ENCODE assay signal across 2 cellular contexts in the genomic region with DNA sequence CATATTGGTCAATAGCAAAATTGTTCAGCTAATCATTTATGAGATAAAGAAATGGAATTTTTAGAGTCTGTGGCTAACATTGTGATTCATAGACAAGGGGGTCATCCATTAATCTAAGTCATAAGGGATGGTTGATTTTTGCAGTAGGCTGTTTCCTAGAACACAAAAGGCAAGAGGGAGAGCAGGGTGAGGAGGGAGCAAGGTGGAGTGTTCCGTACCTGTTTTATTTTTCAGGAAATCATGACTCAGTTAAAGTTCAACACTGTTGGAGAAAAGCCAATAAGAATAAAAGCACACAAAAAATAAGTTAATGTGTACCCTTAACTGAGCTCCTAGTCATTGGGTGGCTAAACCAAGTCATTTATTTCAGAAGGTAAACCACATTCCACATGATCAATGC.
TF ChIP-seq lines count a peak whose summit lies in the region.

No MANE protein-coding gene starts in this region.

TF ChIP-seq in liver, 16 proteins besides CTCF, POLR2A, EP300 and RAD21 (continued from another document):
- TF ChIP-seq, protein P1, sequence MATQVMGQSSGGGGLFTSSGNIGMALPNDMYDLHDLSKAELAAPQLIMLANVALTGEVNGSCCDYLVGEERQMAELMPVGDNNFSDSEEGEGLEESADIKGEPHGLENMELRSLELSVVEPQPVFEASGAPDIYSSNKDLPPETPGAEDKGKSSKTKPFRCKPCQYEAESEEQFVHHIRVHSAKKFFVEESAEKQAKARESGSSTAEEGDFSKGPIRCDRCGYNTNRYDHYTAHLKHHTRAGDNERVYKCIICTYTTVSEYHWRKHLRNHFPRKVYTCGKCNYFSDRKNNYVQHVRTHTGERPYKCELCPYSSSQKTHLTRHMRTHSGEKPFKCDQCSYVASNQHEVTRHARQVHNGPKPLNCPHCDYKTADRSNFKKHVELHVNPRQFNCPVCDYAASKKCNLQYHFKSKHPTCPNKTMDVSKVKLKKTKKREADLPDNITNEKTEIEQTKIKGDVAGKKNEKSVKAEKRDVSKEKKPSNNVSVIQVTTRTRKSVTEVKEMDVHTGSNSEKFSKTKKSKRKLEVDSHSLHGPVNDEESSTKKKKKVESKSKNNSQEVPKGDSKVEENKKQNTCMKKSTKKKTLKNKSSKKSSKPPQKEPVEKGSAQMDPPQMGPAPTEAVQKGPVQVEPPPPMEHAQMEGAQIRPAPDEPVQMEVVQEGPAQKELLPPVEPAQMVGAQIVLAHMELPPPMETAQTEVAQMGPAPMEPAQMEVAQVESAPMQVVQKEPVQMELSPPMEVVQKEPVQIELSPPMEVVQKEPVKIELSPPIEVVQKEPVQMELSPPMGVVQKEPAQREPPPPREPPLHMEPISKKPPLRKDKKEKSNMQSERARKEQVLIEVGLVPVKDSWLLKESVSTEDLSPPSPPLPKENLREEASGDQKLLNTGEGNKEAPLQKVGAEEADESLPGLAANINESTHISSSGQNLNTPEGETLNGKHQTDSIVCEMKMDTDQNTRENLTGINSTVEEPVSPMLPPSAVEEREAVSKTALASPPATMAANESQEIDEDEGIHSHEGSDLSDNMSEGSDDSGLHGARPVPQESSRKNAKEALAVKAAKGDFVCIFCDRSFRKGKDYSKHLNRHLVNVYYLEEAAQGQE (IDR thresholded peaks at IDR 0.05): no peak
- TF ChIP-seq, protein P2, sequence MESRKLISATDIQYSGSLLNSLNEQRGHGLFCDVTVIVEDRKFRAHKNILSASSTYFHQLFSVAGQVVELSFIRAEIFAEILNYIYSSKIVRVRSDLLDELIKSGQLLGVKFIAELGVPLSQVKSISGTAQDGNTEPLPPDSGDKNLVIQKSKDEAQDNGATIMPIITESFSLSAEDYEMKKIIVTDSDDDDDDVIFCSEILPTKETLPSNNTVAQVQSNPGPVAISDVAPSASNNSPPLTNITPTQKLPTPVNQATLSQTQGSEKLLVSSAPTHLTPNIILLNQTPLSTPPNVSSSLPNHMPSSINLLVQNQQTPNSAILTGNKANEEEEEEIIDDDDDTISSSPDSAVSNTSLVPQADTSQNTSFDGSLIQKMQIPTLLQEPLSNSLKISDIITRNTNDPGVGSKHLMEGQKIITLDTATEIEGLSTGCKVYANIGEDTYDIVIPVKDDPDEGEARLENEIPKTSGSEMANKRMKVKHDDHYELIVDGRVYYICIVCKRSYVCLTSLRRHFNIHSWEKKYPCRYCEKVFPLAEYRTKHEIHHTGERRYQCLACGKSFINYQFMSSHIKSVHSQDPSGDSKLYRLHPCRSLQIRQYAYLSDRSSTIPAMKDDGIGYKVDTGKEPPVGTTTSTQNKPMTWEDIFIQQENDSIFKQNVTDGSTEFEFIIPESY (IDR thresholded peaks at IDR 0.05): no peak
- TF ChIP-seq GABPA (IDR thresholded peaks at IDR 0.05 in 1 of 2, conservative IDR thresholded peaks at IDR 0.05 in 1 of 2): no peak
- TF ChIP-seq YY1 (IDR thresholded peaks at IDR 0.05): peak; percentile 26
- TF ChIP-seq HNF4A (conservative IDR thresholded peaks at IDR 0.05): peak; percentile 22 to 34
- no peak for TF ChIP-seq EGR1 (IDR thresholded peaks at IDR 0.05; ENCODE audit: low read depth in 2 of 2)
- TF ChIP-seq TAF1 (conservative IDR thresholded peaks at IDR 0.05): no peak

TF ChIP-seq in HepG2, 621 proteins besides CTCF, POLR2A, EP300 and RAD21 (continued from another document):
- TF ChIP-seq, protein P3, sequence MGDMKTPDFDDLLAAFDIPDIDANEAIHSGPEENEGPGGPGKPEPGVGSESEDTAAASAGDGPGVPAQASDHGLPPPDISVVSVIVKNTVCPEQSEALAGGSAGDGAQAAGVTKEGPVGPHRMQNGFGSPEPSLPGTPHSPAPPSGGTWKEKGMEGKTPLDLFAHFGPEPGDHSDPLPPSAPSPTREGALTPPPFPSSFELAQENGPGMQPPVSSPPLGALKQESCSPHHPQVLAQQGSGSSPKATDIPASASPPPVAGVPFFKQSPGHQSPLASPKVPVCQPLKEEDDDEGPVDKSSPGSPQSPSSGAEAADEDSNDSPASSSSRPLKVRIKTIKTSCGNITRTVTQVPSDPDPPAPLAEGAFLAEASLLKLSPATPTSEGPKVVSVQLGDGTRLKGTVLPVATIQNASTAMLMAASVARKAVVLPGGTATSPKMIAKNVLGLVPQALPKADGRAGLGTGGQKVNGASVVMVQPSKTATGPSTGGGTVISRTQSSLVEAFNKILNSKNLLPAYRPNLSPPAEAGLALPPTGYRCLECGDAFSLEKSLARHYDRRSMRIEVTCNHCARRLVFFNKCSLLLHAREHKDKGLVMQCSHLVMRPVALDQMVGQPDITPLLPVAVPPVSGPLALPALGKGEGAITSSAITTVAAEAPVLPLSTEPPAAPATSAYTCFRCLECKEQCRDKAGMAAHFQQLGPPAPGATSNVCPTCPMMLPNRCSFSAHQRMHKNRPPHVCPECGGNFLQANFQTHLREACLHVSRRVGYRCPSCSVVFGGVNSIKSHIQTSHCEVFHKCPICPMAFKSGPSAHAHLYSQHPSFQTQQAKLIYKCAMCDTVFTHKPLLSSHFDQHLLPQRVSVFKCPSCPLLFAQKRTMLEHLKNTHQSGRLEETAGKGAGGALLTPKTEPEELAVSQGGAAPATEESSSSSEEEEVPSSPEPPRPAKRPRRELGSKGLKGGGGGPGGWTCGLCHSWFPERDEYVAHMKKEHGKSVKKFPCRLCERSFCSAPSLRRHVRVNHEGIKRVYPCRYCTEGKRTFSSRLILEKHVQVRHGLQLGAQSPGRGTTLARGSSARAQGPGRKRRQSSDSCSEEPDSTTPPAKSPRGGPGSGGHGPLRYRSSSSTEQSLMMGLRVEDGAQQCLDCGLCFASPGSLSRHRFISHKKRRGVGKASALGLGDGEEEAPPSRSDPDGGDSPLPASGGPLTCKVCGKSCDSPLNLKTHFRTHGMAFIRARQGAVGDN (CRISPR knock-in tag; IDR thresholded peaks at IDR 0.05): no peak
- TF ChIP-seq ZNF557 (CRISPR knock-in tag; IDR thresholded peaks at IDR 0.05) (no peak), IKZF1 (IDR thresholded peaks at IDR 0.05) (no peak), KLF16 (CRISPR knock-in tag; IDR thresholded peaks at IDR 0.05) (no peak), SYNCRIP (IDR thresholded peaks at IDR 0.05; ENCODE audit: insufficient read depth, low read depth, low read length) (no peak), NFIB (CRISPR knock-in tag; IDR thresholded peaks at IDR 0.05; ENCODE audit: borderline replicate concordance) (no peak), BHLHE40 (IDR thresholded peaks at IDR 0.05; ENCODE audit: low read length) (no peak), SAFB2 (CRISPR knock-in tag; IDR thresholded peaks at IDR 0.05; ENCODE audit: borderline replicate concordance, low read depth) (no peak), SMYD3 (CRISPR knock-in tag; IDR thresholded peaks at IDR 0.05) (no peak), ZFY (CRISPR knock-in tag; IDR thresholded peaks at IDR 0.05) (no peak), CHCHD3 (CRISPR knock-in tag; IDR thresholded peaks at IDR 0.05) (no peak), PHF5A (CRISPR knock-in tag; IDR thresholded peaks at IDR 0.05; ENCODE audit: low read depth, unreplicated experiment) (no peak), EHMT2 (IDR thresholded peaks at IDR 0.05; ENCODE audit: borderline replicate concordance, low read depth, low read length) (no peak), ZNF264 (CRISPR knock-in tag; IDR thresholded peaks at IDR 0.05) (no peak), CBFB (CRISPR knock-in tag; IDR thresholded peaks at IDR 0.05) (no peak)
- TF ChIP-seq, protein P4, sequence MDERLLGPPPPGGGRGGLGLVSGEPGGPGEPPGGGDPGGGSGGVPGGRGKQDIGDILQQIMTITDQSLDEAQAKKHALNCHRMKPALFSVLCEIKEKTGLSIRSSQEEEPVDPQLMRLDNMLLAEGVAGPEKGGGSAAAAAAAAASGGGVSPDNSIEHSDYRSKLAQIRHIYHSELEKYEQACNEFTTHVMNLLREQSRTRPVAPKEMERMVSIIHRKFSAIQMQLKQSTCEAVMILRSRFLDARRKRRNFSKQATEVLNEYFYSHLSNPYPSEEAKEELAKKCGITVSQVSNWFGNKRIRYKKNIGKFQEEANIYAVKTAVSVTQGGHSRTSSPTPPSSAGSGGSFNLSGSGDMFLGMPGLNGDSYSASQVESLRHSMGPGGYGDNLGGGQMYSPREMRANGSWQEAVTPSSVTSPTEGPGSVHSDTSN (CRISPR knock-in tag; IDR thresholded peaks at IDR 0.05): no peak
- TF ChIP-seq, protein P5, sequence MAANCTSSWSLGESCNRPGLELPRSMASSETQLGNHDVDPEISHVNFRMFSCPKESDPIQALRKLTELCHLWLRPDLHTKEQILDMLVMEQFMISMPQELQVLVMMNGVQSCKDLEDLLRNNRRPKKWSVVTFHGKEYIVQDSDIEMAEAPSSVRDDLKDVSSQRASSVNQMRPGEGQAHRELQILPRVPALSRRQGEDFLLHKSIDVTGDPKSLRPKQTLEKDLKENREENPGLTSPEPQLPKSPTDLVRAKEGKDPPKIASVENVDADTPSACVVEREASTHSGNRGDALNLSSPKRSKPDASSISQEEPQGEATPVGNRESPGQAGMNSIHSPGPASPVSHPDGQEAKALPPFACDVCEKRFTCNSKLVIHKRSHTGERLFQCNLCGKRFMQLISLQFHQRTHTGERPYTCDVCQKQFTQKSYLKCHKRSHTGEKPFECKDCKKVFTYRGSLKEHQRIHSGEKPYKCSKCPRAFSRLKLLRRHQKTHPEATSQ (CRISPR knock-in tag; IDR thresholded peaks at IDR 0.05; ENCODE audit: borderline replicate concordance): no peak
